ENCODE assay signal across 15 cellular contexts in genomic region chr10:77855404-77856155, GRCh38.
DNase-seq lines count a peak whose midpoint lies in the region; ATAC-seq and TF ChIP-seq lines count a peak whose summit lies in the region.
"Had no signal": no experiment of that assay in that cellular context is flagged by ENCODE, and none has a peak within 500 bp of the region (broad histone marks: within the 10 kb centered on the region; RNA-seq: fewer than 3 reads in every experiment).

No MANE protein-coding gene starts in this region.

- DNase-seq in RWPE1 (ENCODE audit: low spot score) (no peak), progenitor cell of endocrine pancreas (ENCODE audit: low spot score, unreplicated experiment) (no peak), NOMO-1 treated with DMSO at 0.1 percent for 48 hours (lab: John Stamatoyannopoulos, UW; ENCODE audit: unreplicated experiment) (no peak), left lung (no peak), NCI-H748 (lab: John Stamatoyannopoulos, UW; ENCODE audit: unreplicated experiment) (no peak), right cardiac atrium (no peak)
- DNase-seq: Calu3, GM23248, NCI-H1105 treated with DMSO at 0.1 percent for 48 hours, NCI-H1930, NCI-H2171 had no signal

- H3K4me1 Mint-ChIP-seq in progenitor cell of endocrine pancreas (ENCODE audit: low read depth), result peaks cover 42% of the 10 kb centered on the region
- H3K4me1 Mint-ChIP-seq: CD14-positive monocyte had no signal

- H3K27me3 ChIP-seq in esophagus (ENCODE audit: control insufficient read depth in 1 of 2, insufficient read depth in 2 of 2, low read length in 2 of 2) (no peaks in the 10 kb centered on the region), left lung (no peaks in the 10 kb centered on the region), right cardiac atrium (ENCODE audit: control insufficient read depth, insufficient read depth) (no peaks in the 10 kb centered on the region)

- peak overlapping the region; percentile 15 for H3K27ac Mint-ChIP-seq in progenitor cell of endocrine pancreas

- H3K4me1 ChIP-seq in esophagus (ENCODE audit: control insufficient read depth in 2 of 2, insufficient read depth in 2 of 2, low read length in 1 of 2), result peaks cover 5 to 28% of the 10 kb centered on the region in 2 donors
- H3K4me1 ChIP-seq in left lung, result no peaks in the 10 kb centered on the region
- no peaks in the 10 kb centered on the region for H3K4me1 ChIP-seq in right cardiac atrium (ENCODE audit: control insufficient read depth, insufficient read depth, low read length)

- H3K4me3 Mint-ChIP-seq in progenitor cell of endocrine pancreas (ENCODE audit: low read depth), result no peak overlapping the region
- H3K4me3 Mint-ChIP-seq: CD14-positive monocyte had no signal

- intact Hi-C loops in left lung (cut with DNase I) (no loop called here), right cardiac atrium (cut with DNase I) (no loop called here)

- H3K36me3 Mint-ChIP-seq in progenitor cell of endocrine pancreas (ENCODE audit: insufficient read depth), result peaks cover 19% of the 10 kb centered on the region
- H3K36me3 Mint-ChIP-seq: CD14-positive monocyte had no signal

- ATAC-seq in left lung (no peak), right cardiac atrium (no peak)
- ATAC-seq: GM12878 had no signal

- TF ChIP-seq CTCF in 22Rv1 (IDR thresholded peaks at IDR 0.05) (no peak), RWPE1 (conservative IDR thresholded peaks at IDR 0.05; ENCODE audit: low read depth) (no peak), progenitor cell of endocrine pancreas (IDR thresholded peaks at IDR 0.05; ENCODE audit: unreplicated experiment) (no peak), left lung (IDR thresholded peaks at IDR 0.05) (no peak)

- H3K9me3 ChIP-seq in esophagus (ENCODE audit: control insufficient read depth in 2 of 2, insufficient read depth in 1 of 2, low read depth in 1 of 2, low read length in 1 of 2) (no peaks in the 10 kb centered on the region), left lung (no peaks in the 10 kb centered on the region), right cardiac atrium (ENCODE audit: control insufficient read depth, low read length) (no peaks in the 10 kb centered on the region)

- peak overlapping the region; percentile 40 for H3K27ac ChIP-seq in 22Rv1
- H3K27ac ChIP-seq in RWPE1, result peak overlapping the region; percentile 63
- H3K27ac ChIP-seq in esophagus (ENCODE audit: low read depth in 2 of 2, low read length in 1 of 2), result peak overlapping the region; percentile 52 to 64
- H3K27ac ChIP-seq in left lung, result no peak overlapping the region
- no peak overlapping the region for H3K27ac ChIP-seq in right cardiac atrium (ENCODE audit: low read length)
- H3K27ac ChIP-seq: GM23248 had no signal

- no peaks in the 10 kb centered on the region for H3K9me3 Mint-ChIP-seq in progenitor cell of endocrine pancreas (ENCODE audit: low read depth)

- CTCF ChIA-PET in RWPE1 (lab: Yijun Ruan, JAX), result interaction anchor here (0.6 kb wide), 1 partner anchor 9 kb away, joined by 7 read pairs; no protein-coding TSS in a partner anchor

- no peaks in the 10 kb centered on the region for H3K27me3 Mint-ChIP-seq in progenitor cell of endocrine pancreas

- POLR2A ChIA-PET in RWPE1 (lab: Yijun Ruan, JAX; ENCODE audit: low non-redundant PET), result interaction anchor here (0.6 to 0.8 kb wide), 2 partner anchors 43 to 1489 kb away, joined by 3 read pairs; no protein-coding TSS in a partner anchor

- H3K36me3 ChIP-seq in esophagus (ENCODE audit: control insufficient read depth in 2 of 2, insufficient read depth in 2 of 2, low read length in 1 of 2) (peaks cover 0 to 15% of the 10 kb centered on the region in 2 donors), left lung (peaks cover 0 to 28% of the 10 kb centered on the region in 2 donors)

- 47 to 58% methylated on average over 5 of the region's 5 CpGs for WGBS in esophagus, 2 donors
- WGBS in right cardiac atrium, result 79% methylated on average over 5 of the region's 5 CpGs

- H3K4me3 ChIP-seq in esophagus (ENCODE audit: low read depth in 1 of 2, low read length in 2 of 2) (no peak overlapping the region), left lung (no peak overlapping the region), right cardiac atrium (ENCODE audit: low read length) (no peak overlapping the region)
- H3K4me3 ChIP-seq: GM12878, GM23248 had no signal

Comparison
In these comparisons a context has a peak if more than half of its experiments do, and no peak if none do; other contexts are left out.
1. H3K27ac ChIP-seq: peak in 22Rv1 (single experiment), RWPE1 (single experiment) and esophagus (2 of 2); none in left lung (0 of 2) and right cardiac atrium (single experiment).